ENCODE assay signal across 12 cellular contexts in the genomic region with DNA sequence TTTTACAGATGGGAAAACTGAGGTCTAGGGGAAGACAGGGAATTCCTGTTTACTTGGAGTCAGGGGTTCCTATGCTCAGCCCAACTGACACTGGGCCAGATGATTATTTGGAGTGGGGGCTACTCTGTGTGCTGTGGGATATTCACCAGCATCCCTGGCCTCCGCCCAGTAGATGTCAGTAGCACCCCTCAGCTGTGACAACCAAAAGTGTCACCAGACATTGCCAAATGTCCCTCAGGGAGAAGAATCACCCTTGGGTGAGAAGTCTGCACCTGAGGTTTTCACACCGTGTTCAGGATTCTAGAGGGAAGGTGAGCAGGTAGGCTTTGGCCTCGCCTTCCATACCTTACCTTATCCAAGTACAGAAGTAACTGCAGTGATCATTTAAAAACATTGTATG. TPM values are rescaled to one million over a fixed set of nuclear protein-coding genes. Genes with fewer than 3 reads are reported as not detected.
DNase-seq lines count a peak whose midpoint lies in the region; ATAC-seq and TF ChIP-seq lines count a peak whose summit lies in the region.
"Had no signal": no experiment of that assay in that cellular context is flagged by ENCODE, and none has a peak within 500 bp of the region (broad histone marks: within the 10 kb centered on the region; RNA-seq: fewer than 3 reads in every experiment).

No MANE protein-coding gene starts in this region.

- H3K27me3 ChIP-seq in left ventricle myocardium inferior (ENCODE audit: low read depth): no peaks in the 10 kb centered on the region
- no peaks in the 10 kb centered on the region for H3K27me3 ChIP-seq in prostate gland (replicated peaks; ENCODE audit: insufficient read depth)
- H3K27me3 ChIP-seq: breast epithelium, stomach had no signal

- no peak for TF ChIP-seq POLR2A in prostate gland (IDR thresholded peaks at IDR 0.05)

- no peak for ATAC-seq in GM21717 (IDR thresholded peaks at IDR 0.05; ENCODE audit: unreplicated experiment)
- ATAC-seq: esophagus mucosa had no signal

- DNase-seq in Caki2 (ENCODE audit: low read depth): peak; percentile 14
- DNase-seq in OCI-M1 (lab: John Stamatoyannopoulos, UW): peak; percentile 14
- peak; percentile 42 for DNase-seq in left ventricle myocardium inferior
- no peak for DNase-seq in putamen (ENCODE audit: low spot score)
- DNase-seq in prostate gland (ENCODE audit: low spot score): no peak
- no peak for DNase-seq in NCI-H2196 treated with DMSO at 0.1 percent for 48 hours (lab: John Stamatoyannopoulos, UW; ENCODE audit: unreplicated experiment)
- DNase-seq: NCI-H2107, stomach had no signal

- TF ChIP-seq CTCF in GM12874 (IDR thresholded peaks at IDR 0.05; ENCODE audit: insufficient read depth, low read depth, low read length): peak; percentile 12; the same call in 1 of the 2 replicates
- TF ChIP-seq CTCF in left ventricle myocardium inferior (IDR thresholded peaks at IDR 0.05; ENCODE audit: borderline replicate concordance): peak; percentile 48
- no peak for TF ChIP-seq CTCF in prostate gland (IDR thresholded peaks at IDR 0.05)

- in situ Hi-C loops in Caki2 (cut with HindIII; ENCODE audit: low pct_unique_long_range_greater_than_20kb, low sequenced_read_pairs): no loop called here

- H3K4me3 ChIP-seq in left ventricle myocardium inferior (no peak overlapping the region), prostate gland (no peak overlapping the region)
- H3K4me3 ChIP-seq: breast epithelium, stomach had no signal

- H3K27ac ChIP-seq in left ventricle myocardium inferior (replicated peaks): no peak overlapping the region
- H3K27ac ChIP-seq in prostate gland: no peak overlapping the region
- H3K27ac ChIP-seq: breast epithelium, stomach had no signal

- H3K4me1 ChIP-seq in left ventricle myocardium inferior: peaks cover 10% of the 10 kb centered on the region
- no peaks in the 10 kb centered on the region for H3K4me1 ChIP-seq in prostate gland (replicated peaks)
- H3K4me1 ChIP-seq: breast epithelium had no signal

- 98% methylated on average over 3 of the region's 3 CpGs for WGBS in prostate gland

- H3K9me3 ChIP-seq in left ventricle myocardium inferior (replicated peaks): no peaks in the 10 kb centered on the region
- no peaks in the 10 kb centered on the region for H3K9me3 ChIP-seq in prostate gland
- H3K9me3 ChIP-seq: breast epithelium, stomach had no signal

- no peaks in the 10 kb centered on the region for H3K36me3 ChIP-seq in left ventricle myocardium inferior
- H3K36me3 ChIP-seq in prostate gland: no peaks in the 10 kb centered on the region
- H3K36me3 ChIP-seq: breast epithelium, stomach had no signal

- intact Hi-C loops in left ventricle myocardium inferior (cut with micrococcal nuclease): no loop called here
- intact Hi-C loops in prostate gland (cut with DNase I): no loop called here

RNA-seq across cellular contexts. Expression of a gene that starts 27.6 kb away (rescaled TPM):
- total RNA-seq in Caki2 (2014; rRNA removed; shearing (Covaris generic); ENCODE audit: low replicate concordance): 0.44 and 0.55 TPM in 2 replicates
- total RNA-seq in left ventricle myocardium inferior (1.3 TPM), prostate gland (10 to 100 TPM; 11.0 to 30.6 TPM)

RNA-seq across cellular contexts. Expression of a gene that starts 45.7 kb away (rescaled TPM):
- total RNA-seq in Caki2 (2014; rRNA removed; shearing (Covaris generic); ENCODE audit: low replicate concordance): 10.4 and 11.8 TPM in 2 replicates
- total RNA-seq in left ventricle myocardium inferior (37.4 TPM), prostate gland (10 to 100 TPM; 13.7 to 18.2 TPM)

RNA-seq across cellular contexts. Expression of a gene that starts 45.8 kb away (rescaled TPM):
- 12.1 and 12.7 TPM in 2 replicates for total RNA-seq in Caki2 (2014; rRNA removed; shearing (Covaris generic); ENCODE audit: low replicate concordance)
- total RNA-seq in left ventricle myocardium inferior (11.4 TPM), prostate gland (10 to 100 TPM; 16.0 to 16.6 TPM)

RNA-seq across cellular contexts. Expression of a gene that starts 52.4 kb away (rescaled TPM):
- total RNA-seq in Caki2 (2014; rRNA removed; shearing (Covaris generic); ENCODE audit: low replicate concordance): 16.7 and 23.6 TPM in 2 replicates
- total RNA-seq in left ventricle myocardium inferior: 1.0 TPM
- total RNA-seq in prostate gland: 10 to 100 TPM in 1 of 2 donors, 1 to 10 TPM in 1; 4.8 to 10.6 TPM

Comparison
In these comparisons a context has a peak if more than half of its experiments do, and no peak if none do; other contexts are left out.
1. DNase-seq: peak in Caki2 (single experiment), OCI-M1 (single experiment) and left ventricle myocardium inferior (single experiment); none in putamen (single experiment), prostate gland (single experiment) and NCI-H2196 treated with DMSO at 0.1 percent for 48 hours (single experiment).
2. CTCF ChIP-seq: peak in GM12874 (single experiment) and left ventricle myocardium inferior (single experiment); none in prostate gland (0 of 4).